ENCODE assay signal across 22 cellular contexts in the genomic region with DNA sequence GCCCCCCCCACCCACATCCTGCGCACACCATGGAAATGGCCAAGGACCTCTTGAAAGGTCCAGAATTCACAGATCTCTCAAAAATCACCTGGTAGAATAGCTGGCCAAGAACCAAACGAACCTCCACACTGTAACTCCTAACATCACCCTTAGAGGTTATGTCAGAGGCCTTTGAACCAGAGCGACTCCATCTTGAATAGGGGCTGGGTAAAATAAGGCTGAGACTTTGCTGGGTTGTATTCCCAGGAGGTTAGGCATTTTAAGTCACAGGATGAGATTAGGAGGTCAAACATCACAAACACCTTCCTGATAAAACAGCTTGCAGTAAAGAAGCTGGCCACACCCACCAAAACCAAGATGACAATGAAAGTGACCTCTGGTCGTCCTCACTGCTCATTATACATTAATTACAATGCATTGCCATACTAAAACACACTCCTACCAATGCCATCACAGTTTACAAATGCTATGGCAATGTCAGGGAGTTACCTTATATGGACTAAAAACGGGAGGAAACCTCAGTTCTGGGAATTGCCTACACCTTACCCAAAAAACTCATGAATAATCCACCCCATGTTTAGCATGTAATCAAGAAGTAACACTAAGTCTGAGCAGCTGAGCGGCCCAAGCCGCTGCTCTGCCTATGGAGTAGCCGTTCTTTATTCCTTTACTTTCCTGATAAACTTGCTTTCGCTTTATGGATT. TPM values are rescaled to one million over a fixed set of nuclear protein-coding genes. Genes with fewer than 3 reads are reported as not detected.
"Had no signal": no experiment of that assay in that cellular context is flagged by ENCODE, and none has a peak within 500 bp of the region (broad histone marks: within the 10 kb centered on the region; RNA-seq: fewer than 3 reads in every experiment).

No MANE protein-coding gene starts in this region.

- H3K36me3 ChIP-seq: MG63 had no signal

- H3K4me3 ChIP-seq: MG63 had no signal

- H3K27ac ChIP-seq: RWPE1 had no signal

- H3K4me3 Mint-ChIP-seq: T-cell; T-helper 1 cell treated with Interleukin-12 subunit alpha and Interleukin-12 subunit beta and Interleukin-4 antibody, amounts not matched to agents 30 μg/mL and 1 μg/mL, for 36 hours had no signal

- H3K36me3 Mint-ChIP-seq: T-cell had no signal

- H3K9ac ChIP-seq: SK-N-SH had no signal

- H3K9me3 Mint-ChIP-seq: T-cell; T-helper 1 cell treated with Interleukin-12 subunit alpha and Interleukin-12 subunit beta and Interleukin-4 antibody, amounts not matched to agents 30 μg/mL and 1 μg/mL, for 36 hours had no signal

- H3K9me3 ChIP-seq: MG63, SK-N-SH had no signal

- DNase-seq: Karpas-422, KG1, MG63, NCI-H1092, NCI-H1105 treated with DMSO at 0.1 percent for 48 hours, NCI-H1417 treated with DMSO at 0.1 percent for 48 hours, NCI-H1694, NCI-H187 treated with DMSO at 0.1 percent for 48 hours, NCI-H2029 treated with DMSO at 0.1 percent for 48 hours, NCI-H226, NCI-H446, NCI-H510A, NCI-H69, NCI-H774, OCI-M1, SK-N-SH, SW 1271, T-cell had no signal

- H3K27me3 ChIP-seq: MG63 had no signal

- H3K27ac Mint-ChIP-seq: T-cell; T-helper 1 cell treated with Interleukin-12 subunit alpha and Interleukin-12 subunit beta and Interleukin-4 antibody, amounts not matched to agents 30 μg/mL and 1 μg/mL, for 36 hours had no signal

- ATAC-seq: T-cell had no signal

RNA-seq across cellular contexts. Expression of gene SYCE1L, which starts 34.7 kb away (rescaled TPM):
- total RNA-seq: HT-29, SK-MEL-5 had no signal
